In the genomic region with DNA sequence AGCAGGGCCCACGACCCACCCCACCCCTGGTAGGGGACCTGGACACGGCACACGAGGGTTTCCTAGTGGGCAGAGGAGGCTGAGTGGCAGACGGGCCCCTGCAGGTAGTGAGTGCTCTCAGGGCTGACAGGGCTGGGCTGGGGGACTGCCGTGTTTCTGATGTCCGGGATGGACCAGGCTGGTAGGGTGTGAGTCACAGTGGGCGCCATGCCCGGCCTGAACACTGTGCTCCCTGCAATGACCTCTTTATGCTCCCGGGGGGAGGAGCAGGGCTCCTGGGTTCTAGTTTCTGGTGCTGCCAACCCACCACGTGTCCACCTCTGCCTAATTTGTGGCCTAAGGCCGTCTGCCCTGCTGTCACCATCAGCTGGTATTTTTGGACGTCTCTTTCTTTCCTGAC, we compare ENCODE assay signal across 8 cellular contexts. TPM values are rescaled to one million over a fixed set of nuclear protein-coding genes. Genes with fewer than 3 reads are reported as not detected.
DNase-seq lines count a peak whose midpoint lies in the region; ATAC-seq lines count a peak whose summit lies in the region.

No MANE protein-coding gene starts in this region.

- H3K23ac ChIP-seq in trophoblast cell (ENCODE audit: low read length) = no peak overlapping the region

- ATAC-seq in GM19463 (IDR thresholded peaks at IDR 0.05; ENCODE audit: unreplicated experiment) (no peak), GM18907 (IDR thresholded peaks at IDR 0.05; ENCODE audit: unreplicated experiment) (no peak), GM18520 (IDR thresholded peaks at IDR 0.05; ENCODE audit: unreplicated experiment) (no peak)

- peaks cover 54 to 60% of the 10 kb centered on the region in 2 experiments for H3K4me1 ChIP-seq in trophoblast cell (ENCODE audit: control insufficient read depth in 1 of 2, insufficient read depth in 2 of 2, low read length in 2 of 2)

- H3K27ac ChIP-seq in trophoblast cell (ENCODE audit: low read depth, low read length) = no peak overlapping the region

- H3K4me3 ChIP-seq in trophoblast cell (ENCODE audit: low read depth, low read length) = peak overlapping the region; percentile 64

- WGBS in trophoblast cell (ENCODE audit: extremely low coverage, insufficient coverage, insufficient read length) = no CpG with 5 or more reads among the region's 12 CpGs

- peak overlapping the region; percentile 6 for H2AK5ac ChIP-seq in trophoblast cell (ENCODE audit: low read length)

- peaks cover 38% of the 10 kb centered on the region for H3K79me1 ChIP-seq in trophoblast cell (ENCODE audit: low read length)

- peak overlapping the region; percentile 32 for H4K12ac ChIP-seq in trophoblast cell (ENCODE audit: low read depth, low read length)

- peak overlapping the region; percentile 37 for H2BK120ac ChIP-seq in trophoblast cell (ENCODE audit: insufficient read depth, low read length, poor library complexity)

- intact Hi-C loops in head of caudate nucleus (cut with DNase I) = no loop called here

- peak overlapping the region; percentile 56 for H4K8ac ChIP-seq in trophoblast cell (ENCODE audit: low read depth, low read length)

- peak overlapping the region; percentile 68 for H4K91ac ChIP-seq in trophoblast cell (ENCODE audit: low read depth, low read length)

- H3K27me3 ChIP-seq in trophoblast cell (ENCODE audit: insufficient read depth, low read length) = no peaks in the 10 kb centered on the region

- H3K9me3 ChIP-seq in trophoblast cell (ENCODE audit: insufficient read depth, low read depth, low read length) = peaks cover 4% of the 10 kb centered on the region

- H3K4me2 ChIP-seq in trophoblast cell (ENCODE audit: low read length) = peak overlapping the region; percentile 73

- no peak overlapping the region for H2AFZ ChIP-seq in trophoblast cell (ENCODE audit: insufficient read depth, low read length, poor library complexity)

- H3K79me2 ChIP-seq in trophoblast cell (ENCODE audit: control insufficient read depth, insufficient read depth, low read length, poor library complexity) = peaks cover 14% of the 10 kb centered on the region

- no peak overlapping the region for H3K9ac ChIP-seq in trophoblast cell (ENCODE audit: low read length)

- peak; percentile 89 for DNase-seq in GM03348 (ENCODE audit: low spot score)
- DNase-seq in UCSD-AML1 (lab: John Stamatoyannopoulos, UW; ENCODE audit: unreplicated experiment) = peak; percentile 35
- peak; percentile 81 to 98 (median 94) for DNase-seq in head of caudate nucleus
- DNase-seq in trophoblast cell = peak; percentile 43 to 61
- DNase-seq in activated gamma-delta T cell treated with Interleukin-2 at 50 U/mL for 16 hours = no peak

- H3K18ac ChIP-seq in trophoblast cell (ENCODE audit: low read length) = peak overlapping the region; percentile 48

- H3K14ac ChIP-seq in trophoblast cell (ENCODE audit: low read length) = peak overlapping the region; percentile 67

- H2BK12ac ChIP-seq in trophoblast cell (ENCODE audit: low read length) = peak overlapping the region; percentile 26

- peak overlapping the region; percentile 24 for H2BK5ac ChIP-seq in trophoblast cell (ENCODE audit: low read depth, low read length, poor library complexity)

- H3K36me3 ChIP-seq in trophoblast cell (ENCODE audit: control insufficient read depth in 1 of 2, insufficient read depth in 2 of 2, low read length in 2 of 2) = peaks cover 16 to 17% of the 10 kb centered on the region in 2 experiments

- H3K4ac ChIP-seq in trophoblast cell (ENCODE audit: low read depth, low read length) = peak overlapping the region; percentile 23

RNA-seq across cellular contexts. Expression of gene ARHGAP23, which starts 26.3 kb away (rescaled TPM):
- polyA plus RNA-seq in trophoblast cell (2013) = 16.7 and 17.8 TPM in 2 replicates
